Comparison of ENCODE assay signal across 12 cellular contexts in the genomic region with DNA sequence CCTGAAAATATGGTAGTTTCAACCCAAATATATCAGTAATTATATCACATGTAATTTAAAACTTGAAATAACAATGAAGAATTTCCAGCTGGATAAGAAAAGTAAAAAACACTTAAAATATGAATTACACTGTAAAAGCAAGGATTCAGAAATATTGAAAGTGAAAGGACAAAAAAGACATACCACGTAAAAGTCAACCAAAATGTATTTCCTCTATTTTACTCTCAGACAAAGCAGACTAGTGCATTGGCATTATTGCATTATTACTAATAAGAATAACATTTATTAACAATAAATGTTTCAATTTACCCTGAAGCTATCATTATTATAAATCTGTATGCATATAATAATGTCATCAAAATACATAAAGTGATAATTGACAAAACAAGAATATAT.
DNase-seq lines count a peak whose midpoint lies in the region; ATAC-seq, FAIRE-seq and TF ChIP-seq lines count a peak whose summit lies in the region.
"Had no signal": no experiment of that assay in that cellular context is flagged by ENCODE, and none has a peak within 500 bp of the region (broad histone marks: within the 10 kb centered on the region; RNA-seq: fewer than 3 reads in every experiment).

No MANE protein-coding gene starts in this region.

- no peaks in the 10 kb centered on the region for H3K36me3 Mint-ChIP-seq in CD4-positive, alpha-beta T cell (ENCODE audit: low read depth)
- peaks cover 6% of the 10 kb centered on the region for H3K36me3 Mint-ChIP-seq in T-helper 17 cell (ENCODE audit: low read depth)

- H3K27me3 Mint-ChIP-seq in CD4-positive, alpha-beta T cell = no peaks in the 10 kb centered on the region
- no peaks in the 10 kb centered on the region for H3K27me3 Mint-ChIP-seq in T-helper 17 cell

- DNase-seq in CD4-positive, alpha-beta T cell = no peak
- DNase-seq in T-helper 17 cell (no peak), KG1 (lab: John Stamatoyannopoulos, UW) (no peak), RWPE1 (ENCODE audit: low spot score) (no peak), DMS 273 treated with DMSO at 0.1 percent for 48 hours (lab: John Stamatoyannopoulos, UW) (no peak), D721Med (ENCODE audit: insufficient read length, low spot score) (no peak)
- DNase-seq: body of pancreas had no signal

- POLR2A ChIA-PET in CD4-positive, alpha-beta T cell (lab: Charles Lee) = interaction anchor here (0.6 to 1.7 kb wide), 5 partner anchors 9 to 438 kb away, joined by 3 to 5 read pairs (median 3); no protein-coding TSS in a partner anchor
- POLR2A ChIA-PET in RWPE1 (lab: Yijun Ruan, JAX; ENCODE audit: low non-redundant PET) = no interaction called here

- no peaks in the 10 kb centered on the region for H3K27me3 ChIP-seq in CD4-positive, alpha-beta T cell (ENCODE audit: control insufficient read depth, insufficient read depth, low read length)
- H3K27me3 ChIP-seq: body of pancreas had no signal

- intact Hi-C loops in CD4-positive, alpha-beta T cell (cut with DNase I, micrococcal nuclease) = no loop called here

- H3K9me3 ChIP-seq in CD4-positive, alpha-beta T cell (ENCODE audit: control insufficient read depth, low read length) = no peaks in the 10 kb centered on the region
- H3K9me3 ChIP-seq in T-helper 17 cell (ENCODE audit: control insufficient read depth, low read length, poor library complexity, severe bottlenecking) = no peaks in the 10 kb centered on the region
- H3K9me3 ChIP-seq: body of pancreas had no signal

- no peaks in the 10 kb centered on the region for H3K9me3 Mint-ChIP-seq in CD4-positive, alpha-beta T cell

- no peak for TF ChIP-seq CTCF in CD4-positive, alpha-beta T cell (IDR thresholded peaks at IDR 0.05)
- TF ChIP-seq CTCF in RWPE1 (conservative IDR thresholded peaks at IDR 0.05; ENCODE audit: low read depth) (no peak), D721Med (IDR thresholded peaks at IDR 0.05; ENCODE audit: insufficient read depth, missing control alignments) (no peak)

- FAIRE-seq in D721Med (lab: Jason Lieb, UNC) = no peak
- FAIRE-seq: endometrium had no signal

- no peak overlapping the region for H3K27ac ChIP-seq in CD4-positive, alpha-beta T cell (ENCODE audit: low read depth, low read length)
- H3K27ac ChIP-seq in RWPE1 = no peak overlapping the region
- H3K27ac ChIP-seq: body of pancreas had no signal

- peaks cover 20% of the 10 kb centered on the region for H3K4me1 Mint-ChIP-seq in CD4-positive, alpha-beta T cell (ENCODE audit: low read depth)
- H3K4me1 Mint-ChIP-seq in T-helper 17 cell = peaks cover 15% of the 10 kb centered on the region

- ATAC-seq in CD4-positive, alpha-beta T cell (ENCODE audit: poor library complexity) = no peak
- ATAC-seq in GM18873 (IDR thresholded peaks at IDR 0.05; ENCODE audit: low FRiP score, unreplicated experiment) (peak; percentile 32), HG02973 (IDR thresholded peaks at IDR 0.05; ENCODE audit: unreplicated experiment) (peak; percentile 63), T-helper 17 cell (no peak)
- ATAC-seq: body of pancreas, Panc1, sciatic nerve had no signal

- CTCF ChIA-PET in CD4-positive, alpha-beta T cell (lab: Charles Lee) = interaction anchor here (0.7 to 1.2 kb wide), 3 partner anchors 31 to 186 kb away, joined by 3 to 4 read pairs (median 4); no protein-coding TSS in a partner anchor
- CTCF ChIA-PET in RWPE1 (lab: Yijun Ruan, JAX) = interaction anchor here (0.5 to 0.7 kb wide), 4 partner anchors 16 to 235 kb away, joined by 3 to 7 read pairs (median 4); no protein-coding TSS in a partner anchor

- no peak overlapping the region for H3K27ac Mint-ChIP-seq in CD4-positive, alpha-beta T cell
- H3K27ac Mint-ChIP-seq in T-helper 17 cell = peak overlapping the region; percentile 89

- peak overlapping the region; percentile 46 for H3K4me3 Mint-ChIP-seq in CD4-positive, alpha-beta T cell
- H3K4me3 Mint-ChIP-seq in T-helper 17 cell = peak overlapping the region; percentile 73

Comparison
In these comparisons a context has a peak if more than half of its experiments do, and no peak if none do; other contexts are left out.
1. ATAC-seq: peak in GM18873 (single experiment) and HG02973 (single experiment); none in CD4-positive, alpha-beta T cell (single experiment) and T-helper 17 cell (single experiment).